ENCODE assay signal across 6 cellular contexts in the genomic region with DNA sequence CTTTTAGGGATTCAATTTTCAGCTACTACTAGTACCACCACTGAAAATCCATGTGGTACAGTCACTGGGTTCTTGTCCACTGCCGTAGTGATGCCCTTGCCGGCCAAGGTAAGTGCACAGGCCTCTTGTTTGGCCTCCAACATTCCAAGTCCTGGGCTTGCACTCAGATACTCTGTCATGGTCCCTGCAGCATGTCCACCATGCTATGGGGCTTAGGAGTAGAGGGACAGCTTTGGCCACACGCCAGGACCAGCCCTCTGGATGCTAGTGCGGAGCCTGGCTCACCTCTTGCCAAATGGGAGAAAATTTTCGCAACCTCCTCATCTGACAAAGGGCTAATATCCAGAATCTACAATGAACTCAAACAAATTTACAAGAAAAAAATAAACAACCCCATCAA.
"Had no signal": no experiment of that assay in that cellular context is flagged by ENCODE, and none has a peak within 500 bp of the region (broad histone marks: within the 10 kb centered on the region; RNA-seq: fewer than 3 reads in every experiment).

No MANE protein-coding gene starts in this region.

- H3K4me3 ChIP-seq: K562 had no signal

- DNase-seq: KBM-7, KG1 had no signal

- H3K27ac ChIP-seq: HL-60, KMS-11 had no signal

- ATAC-seq: HepG2, K562 had no signal

- H3K9ac ChIP-seq: KMS-11 had no signal

- H3K4me2 ChIP-seq: KMS-11 had no signal
